Comparison of ENCODE assay signal across 1 cellular context in genomic region chr4:24604558-24605214, GRCh38.
TF ChIP-seq lines count a peak whose summit lies in the region.

No MANE protein-coding gene starts in this region.

TF ChIP-seq in HepG2, 621 proteins besides CTCF, POLR2A, EP300 and RAD21:
- TF ChIP-seq RXRA (CRISPR knock-in tag; IDR thresholded peaks at IDR 0.05) (no peak), GABPA (IDR thresholded peaks at IDR 0.05; ENCODE audit: low read depth, low read length) (no peak), GABPA (CRISPR knock-in tag; IDR thresholded peaks at IDR 0.05; ENCODE audit: low read depth) (peak; percentile 37; the same call in 1 of the 2 replicates)
